1 cellular context compared by ENCODE assay signal in genomic region chr15:89356634-89357298, GRCh38.
TF ChIP-seq lines count a peak whose summit lies in the region.

No MANE protein-coding gene starts in this region.

TF ChIP-seq in A549, 52 proteins besides CTCF, POLR2A, EP300 and RAD21 (continued from another document):
- TF ChIP-seq, protein P1, sequence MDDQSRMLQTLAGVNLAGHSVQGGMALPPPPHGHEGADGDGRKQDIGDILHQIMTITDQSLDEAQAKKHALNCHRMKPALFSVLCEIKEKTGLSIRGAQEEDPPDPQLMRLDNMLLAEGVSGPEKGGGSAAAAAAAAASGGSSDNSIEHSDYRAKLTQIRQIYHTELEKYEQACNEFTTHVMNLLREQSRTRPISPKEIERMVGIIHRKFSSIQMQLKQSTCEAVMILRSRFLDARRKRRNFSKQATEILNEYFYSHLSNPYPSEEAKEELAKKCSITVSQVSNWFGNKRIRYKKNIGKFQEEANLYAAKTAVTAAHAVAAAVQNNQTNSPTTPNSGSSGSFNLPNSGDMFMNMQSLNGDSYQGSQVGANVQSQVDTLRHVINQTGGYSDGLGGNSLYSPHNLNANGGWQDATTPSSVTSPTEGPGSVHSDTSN (IDR thresholded peaks at IDR 0.05), result no peak
- no peak for TF ChIP-seq EHF (CRISPR knock-in tag; IDR thresholded peaks at IDR 0.05)
TF ChIP-seq in A549: peak in this region for 3.
